In the genomic region with DNA sequence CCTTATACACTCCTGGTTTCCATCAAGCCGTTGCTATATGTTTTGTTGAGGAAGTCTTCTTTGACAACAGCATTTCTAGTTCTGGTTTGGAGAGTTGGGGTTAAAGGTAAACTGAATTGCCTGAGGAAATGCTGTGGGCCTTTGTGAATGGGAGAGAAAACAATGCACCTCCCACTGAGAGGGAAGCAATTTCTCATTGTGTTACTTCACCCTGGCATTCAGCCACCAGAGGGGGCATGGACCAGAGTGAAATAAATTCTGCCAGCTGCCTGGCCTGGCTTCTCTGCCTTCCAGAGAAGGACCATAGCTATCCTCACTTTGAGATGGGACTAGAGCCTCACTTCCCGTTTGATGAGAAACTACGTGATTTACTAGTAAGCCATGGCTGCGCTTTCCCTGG, we compare ENCODE assay signal across 8 cellular contexts.
A peak's percentile ranks its signal among the peaks of the same experiment; 100 is the strongest.
DNase-seq lines count a peak whose midpoint lies in the region; ATAC-seq, FAIRE-seq and TF ChIP-seq lines count a peak whose summit lies in the region.

No MANE protein-coding gene starts in this region.

- H3K27me3 ChIP-seq in PC-3 (ENCODE audit: low read length): no peaks in the 10 kb centered on the region
- H3K27me3 ChIP-seq in sigmoid colon: no peaks in the 10 kb centered on the region

- no peak for TF ChIP-seq POLR2A in sigmoid colon (IDR thresholded peaks at IDR 0.05)

- no peak overlapping the region for H3K9ac ChIP-seq in PC-3 (ENCODE audit: low read length)

- 0 out of 2 replicates have a peak, but pooled peaks cover 6% of the 10 kb centered on the region for H3K4me1 ChIP-seq in PC-3 (ENCODE audit: insufficient read depth, low read length)
- H3K4me1 ChIP-seq in sigmoid colon: no peaks in the 10 kb centered on the region

- FAIRE-seq in HTR-8/SVneo (lab: Jason Lieb, UNC): peak; percentile 76

- H3K9me3 ChIP-seq in PC-3 (ENCODE audit: low read length): no peaks in the 10 kb centered on the region
- H3K9me3 ChIP-seq in sigmoid colon: no peaks in the 10 kb centered on the region

- no peaks in the 10 kb centered on the region for H3K9me3 Mint-ChIP-seq in nephron progenitor cell

- H3K4me3 ChIP-seq in PC-3 (ENCODE audit: low read length) (no peak overlapping the region), sigmoid colon (no peak overlapping the region)

- H4K20me1 ChIP-seq in PC-3 (ENCODE audit: low read length): no peaks in the 10 kb centered on the region

- no peaks in the 10 kb centered on the region for H3K79me2 ChIP-seq in PC-3 (ENCODE audit: low read length)

- WGBS in sigmoid colon, 2 donors: 22 to 48% methylated on average over 4 of the region's 4 CpGs

- peak; percentile 61 for TF ChIP-seq CTCF in PC-3 (conservative IDR thresholded peaks at IDR 0.05; ENCODE audit: low read depth, low read length)
- peak; percentile 49 for TF ChIP-seq CTCF in nephron progenitor cell (IDR thresholded peaks at IDR 0.05)
- TF ChIP-seq CTCF in sigmoid colon (IDR thresholded peaks at IDR 0.05): no peak

- H3K27ac ChIP-seq in PC-3 (ENCODE audit: low read length): no peak overlapping the region
- no peak overlapping the region for H3K27ac ChIP-seq in sigmoid colon

- ATAC-seq in PC-3 (peak; percentile 60; the same call in 1 of the 2 replicates), esophagus mucosa (no peak)

- no peak overlapping the region for H2AFZ ChIP-seq in PC-3 (ENCODE audit: low read length)

- CTCF ChIA-PET in PC-3 (lab: Charles Lee): interaction anchor here (1.0 kb wide), 2 partner anchors 314 to 317 kb away, joined by 5 to 6 read pairs; no protein-coding TSS in a partner anchor

- no peaks in the 10 kb centered on the region for H3K36me3 Mint-ChIP-seq in nephron progenitor cell (ENCODE audit: low read depth)

- H3K27ac Mint-ChIP-seq in nephron progenitor cell: no peak overlapping the region

- BruUV-seq in PC-3 (replicated peaks; lab: Mats Ljungman, UMichigan): no TSS peak

- intact Hi-C loops in PC-3 (cut with micrococcal nuclease) (loop anchor here (1.0 kb wide), 1 partner anchor 317 kb away; no protein-coding TSS in a partner anchor), sigmoid colon (cut with DNase I) (no loop called here)

- POLR2A ChIA-PET in PC-3 (lab: Charles Lee; ENCODE audit: unreplicated experiment): interaction anchor here (0.5 kb wide), 1 partner anchor 511 kb away, joined by 3 read pairs; no protein-coding TSS in a partner anchor

- TF ChIP-seq EP300 in sigmoid colon (IDR thresholded peaks at IDR 0.05): no peak

- H3K36me3 ChIP-seq in PC-3 (ENCODE audit: low read depth, low read length) (no peaks in the 10 kb centered on the region), sigmoid colon (no peaks in the 10 kb centered on the region)

- no peaks in the 10 kb centered on the region for H3F3A ChIP-seq in PC-3 (ENCODE audit: low read length, unreplicated experiment)

- peaks cover 54% of the 10 kb centered on the region for H3K4me1 Mint-ChIP-seq in nephron progenitor cell

- H3K9me2 ChIP-seq in PC-3 (replicated peaks; ENCODE audit: low read length): no peaks in the 10 kb centered on the region

- in situ Hi-C loops in G401 (cut with HindIII; ENCODE audit: low sequenced_read_pairs): no loop called here

- no peak overlapping the region for H3K4me2 ChIP-seq in PC-3 (ENCODE audit: low read length)

- H3K27me3 Mint-ChIP-seq in nephron progenitor cell (ENCODE audit: low read depth, poor library complexity): peaks cover 5% of the 10 kb centered on the region

- DNase-seq in EL (peak; percentile 69), HTR-8/SVneo (ENCODE audit: insufficient read length, low spot score) (peak; percentile 31), PC-3 (peak; percentile 77), dermis blood vessel endothelial cell (peak; percentile 92), nephron progenitor cell (peak; percentile 66), sigmoid colon (no peak), G401 (ENCODE audit: low spot score) (no peak)

- H3K4me3 Mint-ChIP-seq in nephron progenitor cell: no peak overlapping the region

Comparison
In these comparisons a context has a peak if more than half of its experiments do, and no peak if none do; other contexts are left out.
1. DNase-seq: peak in EL (single experiment), HTR-8/SVneo (single experiment), PC-3 (single experiment), dermis blood vessel endothelial cell (single experiment) and nephron progenitor cell (single experiment); none in sigmoid colon (single experiment) and G401 (single experiment).
2. CTCF ChIP-seq: peak in PC-3 (single experiment) and nephron progenitor cell (single experiment); none in sigmoid colon (0 of 4).